9 cellular contexts compared by ENCODE assay signal in the genomic region with DNA sequence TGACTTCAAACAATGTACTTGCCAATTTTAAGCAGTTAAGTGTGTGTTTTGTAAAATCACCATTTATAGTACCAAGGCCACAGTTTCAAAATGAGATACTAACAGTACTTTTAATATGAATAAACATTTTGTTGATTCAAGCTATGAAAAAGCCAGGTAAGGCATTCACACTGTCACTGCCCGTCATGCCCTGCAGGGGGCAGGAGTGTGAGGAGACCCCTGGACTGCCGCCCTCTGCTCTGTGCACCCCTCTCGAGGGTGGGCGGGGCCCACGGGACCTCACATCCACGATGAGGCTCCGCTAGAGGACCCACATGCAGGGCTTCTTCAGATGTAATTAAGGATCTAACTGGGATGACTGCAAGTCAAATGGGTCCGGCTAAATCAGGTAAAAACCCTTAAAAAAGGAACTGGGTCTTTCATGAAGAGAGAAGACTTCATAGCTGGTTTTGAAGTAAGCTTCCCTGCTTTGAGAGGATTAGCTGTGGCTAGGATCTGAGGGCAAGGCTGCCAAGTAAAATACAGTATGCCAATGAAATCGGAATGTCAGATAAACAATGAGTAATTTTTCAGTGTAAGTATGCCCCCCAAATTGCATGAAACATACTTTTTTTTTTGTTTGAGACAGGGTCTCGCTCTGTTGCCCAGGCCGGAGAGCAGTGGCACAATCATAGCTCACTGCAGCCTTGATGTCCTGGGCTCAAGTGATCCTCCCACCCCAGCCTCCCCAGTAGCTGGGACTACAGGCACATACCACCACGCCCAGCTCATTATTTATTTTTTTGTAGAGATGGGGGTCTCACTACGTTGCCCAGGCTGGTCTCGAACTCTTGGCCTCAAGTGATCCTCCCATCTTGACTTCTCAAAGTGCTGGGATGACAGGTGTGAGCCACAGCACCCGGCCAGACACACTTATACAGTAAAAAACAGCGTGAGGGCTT.
A peak's percentile ranks its signal among the peaks of the same experiment; 100 is the strongest.
DNase-seq lines count a peak whose midpoint lies in the region; ATAC-seq and TF ChIP-seq lines count a peak whose summit lies in the region.
"Had no signal": no experiment of that assay in that cellular context is flagged by ENCODE, and none has a peak within 500 bp of the region (broad histone marks: within the 10 kb centered on the region; RNA-seq: fewer than 3 reads in every experiment).

No MANE protein-coding gene starts in this region.

- no peaks in the 10 kb centered on the region for H3K27me3 Mint-ChIP-seq in stimulated activated naive CD8-positive, alpha-beta T cell treated with anti-CD3 and anti-CD28 coated beads, Interleukin-15, amount 100 ng/mL, for 72 hours

- no peak overlapping the region for H3K4me3 Mint-ChIP-seq in stimulated activated naive CD8-positive, alpha-beta T cell treated with anti-CD3 and anti-CD28 coated beads, Interleukin-15, amount 100 ng/mL, for 72 hours

- H3K4me3 ChIP-seq in SU-DHL-6 (ENCODE audit: insufficient read depth, low read length, poor library complexity, severe bottlenecking), result no peak overlapping the region
- H3K4me3 ChIP-seq: lung had no signal

- H3K4me1 Mint-ChIP-seq in stimulated activated naive CD8-positive, alpha-beta T cell treated with anti-CD3 and anti-CD28 coated beads, Interleukin-15, amount 100 ng/mL, for 72 hours, result peaks cover 46% of the 10 kb centered on the region

- no peaks in the 10 kb centered on the region for H3K27me3 ChIP-seq in SU-DHL-6 (ENCODE audit: low read length)

- peaks cover 26% of the 10 kb centered on the region; the same call in 1 of the 2 replicates for H3K36me3 ChIP-seq in SU-DHL-6 (ENCODE audit: low read length)

- H3K4me2 ChIP-seq in SU-DHL-6 (ENCODE audit: low read depth, low read length, poor library complexity, severe bottlenecking), result no peak overlapping the region

- peak overlapping the region; percentile 20 to 82 for H3K27ac Mint-ChIP-seq in stimulated activated naive CD8-positive, alpha-beta T cell treated with anti-CD3 and anti-CD28 coated beads, Interleukin-15, amount 100 ng/mL, for 72 hours

- H3K9me3 ChIP-seq in SU-DHL-6 (ENCODE audit: insufficient read depth, low read length), result no peaks in the 10 kb centered on the region

- peak; percentile 60 for DNase-seq in activated T-cell treated with anti-CD3 and anti-CD28 coated beads, Interleukin-2, amount 50 U/mL, for 1 hour
- no peak for DNase-seq in activated T-cell treated with anti-CD3 and anti-CD28 coated beads for 4 hours
- DNase-seq in fibroblast of peridontal ligament (ENCODE audit: extremely low read depth), result peak; percentile 49
- peak; percentile 40 to 44 for DNase-seq in stimulated activated naive CD8-positive, alpha-beta T cell treated with anti-CD3 and anti-CD28 coated beads, Interleukin-15, amount 100 ng/mL, for 72 hours
- DNase-seq in EL, result no peak
- DNase-seq in anterior cingulate cortex (lab: John Stamatoyannopoulos, UW), result no peak

- no peak overlapping the region for H2AFZ ChIP-seq in SU-DHL-6 (ENCODE audit: low read depth, low read length, severe bottlenecking)

- no peaks in the 10 kb centered on the region for H3K9me2 ChIP-seq in SU-DHL-6 (replicated peaks; ENCODE audit: insufficient read depth, low read length)

- H3F3A ChIP-seq in SU-DHL-6 (ENCODE audit: insufficient read depth), result no peaks in the 10 kb centered on the region

- peaks cover 40% of the 10 kb centered on the region for H3K79me2 ChIP-seq in SU-DHL-6 (ENCODE audit: insufficient read depth, low read length)

- no peaks in the 10 kb centered on the region for H3K9me3 Mint-ChIP-seq in stimulated activated naive CD8-positive, alpha-beta T cell treated with anti-CD3 and anti-CD28 coated beads, Interleukin-15, amount 100 ng/mL, for 72 hours

- peak; percentile 69 for ATAC-seq in stimulated activated naive CD8-positive, alpha-beta T cell treated with anti-CD3 and anti-CD28 coated beads, Interleukin-15, amount 100 ng/mL, for 72 hours
- no peak for ATAC-seq in GM21447 (IDR thresholded peaks at IDR 0.05; ENCODE audit: unreplicated experiment)

- no peak overlapping the region for H3K27ac ChIP-seq in SU-DHL-6 (ENCODE audit: low read depth, low read length)

- H3K9ac ChIP-seq in SU-DHL-6 (ENCODE audit: low read length), result no peak overlapping the region

- peak; percentile 55 for TF ChIP-seq CTCF in SU-DHL-6 (IDR thresholded peaks at IDR 0.05; ENCODE audit: insufficient read depth, low read length, poor library complexity, severe bottlenecking)

- H4K20me1 ChIP-seq in SU-DHL-6 (ENCODE audit: low read depth, low read length), result no peaks in the 10 kb centered on the region; the same call in 1 of the 2 replicates

Comparison
In these comparisons a context has a peak if more than half of its experiments do, and no peak if none do; other contexts are left out.
1. DNase-seq: peak in activated T-cell treated with anti-CD3 and anti-CD28 coated beads, Interleukin-2, amount 50 U/mL, for 1 hour (single experiment), fibroblast of peridontal ligament (single experiment) and stimulated activated naive CD8-positive, alpha-beta T cell treated with anti-CD3 and anti-CD28 coated beads, Interleukin-15, amount 100 ng/mL, for 72 hours (2 of 2); none in activated T-cell treated with anti-CD3 and anti-CD28 coated beads for 4 hours (single experiment), EL (single experiment) and anterior cingulate cortex (0 of 58).